In genomic region chr6:34383171-34383631, GRCh38 we compare ENCODE assay signal across 12 cellular contexts. TPM values are rescaled to one million over a fixed set of nuclear protein-coding genes. Genes with fewer than 3 reads are reported as not detected.
DNase-seq lines count a peak whose midpoint lies in the region; ATAC-seq and TF ChIP-seq lines count a peak whose summit lies in the region.
"Had no signal": no experiment of that assay in that cellular context is flagged by ENCODE, and none has a peak within 500 bp of the region (broad histone marks: within the 10 kb centered on the region; RNA-seq: fewer than 3 reads in every experiment).

No MANE protein-coding gene starts in this region.

- H3K79me2 ChIP-seq in OCI-LY1 (ENCODE audit: insufficient read depth, low read length) (peaks cover 97% of the 10 kb centered on the region), osteoblast (ENCODE audit: insufficient read depth, low read length) (peaks cover 79% of the 10 kb centered on the region), mesendoderm (ENCODE audit: control insufficient read depth, insufficient read depth, low read length) (peaks cover 58% of the 10 kb centered on the region), Karpas-422 (ENCODE audit: low read length) (peaks cover 97% of the 10 kb centered on the region)

- H2AK5ac ChIP-seq in mesendoderm (ENCODE audit: low read length), result no peak overlapping the region

- no peak overlapping the region for H4K5ac ChIP-seq in mesendoderm (ENCODE audit: low read length)

- no peaks in the 10 kb centered on the region for H3F3A ChIP-seq in OCI-LY1 (ENCODE audit: insufficient read depth, low read length)

- H3K36me3 ChIP-seq in OCI-LY1 (ENCODE audit: insufficient read depth, low read length) (no peaks in the 10 kb centered on the region), osteoblast (ENCODE audit: insufficient read depth, low read length) (no peaks in the 10 kb centered on the region), mesendoderm (ENCODE audit: control insufficient read depth, insufficient read depth, low read length) (no peaks in the 10 kb centered on the region), Karpas-422 (ENCODE audit: insufficient read depth, low read length) (peaks cover 11% of the 10 kb centered on the region; the same call in 1 of the 2 replicates)

- peaks cover 2% of the 10 kb centered on the region for H3K27me3 Mint-ChIP-seq in endothelial cell (ENCODE audit: unreplicated experiment)

- H3K36me3 Mint-ChIP-seq in endothelial cell (ENCODE audit: low read depth, unreplicated experiment), result peaks cover 10% of the 10 kb centered on the region

- ATAC-seq in HG03045 (IDR thresholded peaks at IDR 0.05; ENCODE audit: unreplicated experiment), result no peak

- no peak overlapping the region for H3K4me2 ChIP-seq in OCI-LY1 (ENCODE audit: low read length)
- H3K4me2 ChIP-seq in osteoblast (ENCODE audit: insufficient read depth, low read length), result peak overlapping the region; percentile 51
- no peak overlapping the region for H3K4me2 ChIP-seq in mesendoderm (ENCODE audit: low read length)
- no peak overlapping the region for H3K4me2 ChIP-seq in Karpas-422 (ENCODE audit: low read depth, low read length, poor library complexity, severe bottlenecking)

- peaks cover 27% of the 10 kb centered on the region for H3K4me1 ChIP-seq in OCI-LY1 (ENCODE audit: insufficient read depth, low read length, severe bottlenecking)
- H3K4me1 ChIP-seq in osteoblast (ENCODE audit: insufficient read depth, low read length), result peaks cover 33% of the 10 kb centered on the region
- H3K4me1 ChIP-seq in mesendoderm (ENCODE audit: control insufficient read depth, low read depth, low read length), result peaks cover 2% of the 10 kb centered on the region
- H3K4me1 ChIP-seq in Karpas-422 (ENCODE audit: low read length), result peaks cover 26% of the 10 kb centered on the region

- no peaks in the 10 kb centered on the region for H3K9me3 ChIP-seq in OCI-LY1 (ENCODE audit: low read length)
- H3K9me3 ChIP-seq in osteoblast (ENCODE audit: low read depth, low read length), result no peaks in the 10 kb centered on the region
- no peaks in the 10 kb centered on the region for H3K9me3 ChIP-seq in Karpas-422 (ENCODE audit: low read length)

- H3K27ac Mint-ChIP-seq in endothelial cell (ENCODE audit: unreplicated experiment), result no peak overlapping the region

- no peak overlapping the region for H2BK15ac ChIP-seq in mesendoderm (replicated peaks; ENCODE audit: low read depth)

- peaks cover 12% of the 10 kb centered on the region for H3K79me1 ChIP-seq in mesendoderm (ENCODE audit: low read length)

- peak; percentile 49 for DNase-seq in AG10803 (ENCODE audit: low read depth)
- no peak for DNase-seq in endothelial cell (ENCODE audit: low spot score)
- DNase-seq in osteoblast (ENCODE audit: insufficient read length, low spot score, missing footprints), result no peak
- no peak for DNase-seq in mesendoderm
- no peak for DNase-seq in NCI-H1436 (lab: John Stamatoyannopoulos, UW)
- no peak for DNase-seq in Karpas-422
- DNase-seq: central memory CD4-positive, alpha-beta T cell; NCI-H774; T-helper 1 cell had no signal

- no peak overlapping the region for H3K56ac ChIP-seq in mesendoderm (ENCODE audit: low read length)

- no peak overlapping the region for H4K8ac ChIP-seq in mesendoderm (ENCODE audit: low read depth, low read length)

- no peak overlapping the region for H3K4ac ChIP-seq in mesendoderm (ENCODE audit: low read depth, low read length)

- no peaks in the 10 kb centered on the region for H3K27me3 ChIP-seq in OCI-LY1 (ENCODE audit: insufficient read depth, low read length)
- no peaks in the 10 kb centered on the region for H3K27me3 ChIP-seq in osteoblast (ENCODE audit: insufficient read depth, low read length)
- H3K27me3 ChIP-seq in mesendoderm (ENCODE audit: insufficient read depth, low read length, poor library complexity), result no peaks in the 10 kb centered on the region
- H3K27me3 ChIP-seq in Karpas-422 (ENCODE audit: low read length), result no peaks in the 10 kb centered on the region

- H3K4me3 Mint-ChIP-seq in endothelial cell (ENCODE audit: unreplicated experiment), result peak overlapping the region; percentile 12
- H3K4me3 Mint-ChIP-seq: neural crest cell had no signal

- H3K4me3 ChIP-seq in AG10803 (ENCODE audit: low read length) (no peak overlapping the region), OCI-LY1 (ENCODE audit: low read depth, low read length, poor library complexity, severe bottlenecking) (no peak overlapping the region), osteoblast (ENCODE audit: insufficient read depth, low read length) (no peak overlapping the region), mesendoderm (ENCODE audit: low read length) (no peak overlapping the region), Karpas-422 (ENCODE audit: low read length) (no peak overlapping the region)

- H4K20me1 ChIP-seq in OCI-LY1 (ENCODE audit: insufficient read depth, low read length) (no peaks in the 10 kb centered on the region), osteoblast (ENCODE audit: insufficient read depth, low read length) (peaks cover 48% of the 10 kb centered on the region), Karpas-422 (ENCODE audit: insufficient read depth, low read depth, low read length) (peaks cover 28% of the 10 kb centered on the region)

- H2BK120ac ChIP-seq in mesendoderm (ENCODE audit: low read depth, low read length), result no peak overlapping the region

- H3K9me2 ChIP-seq in OCI-LY1 (ENCODE audit: low read depth, low read length) (no peaks in the 10 kb centered on the region), Karpas-422 (replicated peaks; ENCODE audit: insufficient read depth, low read length) (no peaks in the 10 kb centered on the region)

- H3K27ac ChIP-seq in OCI-LY1 (ENCODE audit: low read depth, low read length, poor library complexity, severe bottlenecking) (peak overlapping the region; percentile 41), osteoblast (ENCODE audit: low read depth, low read length) (peak overlapping the region; percentile 84), mesendoderm (ENCODE audit: low read depth, low read length) (no peak overlapping the region), Karpas-422 (ENCODE audit: low read length) (no peak overlapping the region; the same call in 1 of the 2 replicates)

- no peak overlapping the region for H3K23ac ChIP-seq in mesendoderm (ENCODE audit: low read length)

- H3K9me3 Mint-ChIP-seq in endothelial cell (ENCODE audit: unreplicated experiment), result no peaks in the 10 kb centered on the region
- H3K9me3 Mint-ChIP-seq: neural crest cell had no signal

- no peak overlapping the region for H3K18ac ChIP-seq in mesendoderm (ENCODE audit: low read length)

- no peak overlapping the region for H2AFZ ChIP-seq in OCI-LY1 (ENCODE audit: low read length)
- no peak overlapping the region for H2AFZ ChIP-seq in osteoblast (ENCODE audit: low read length)
- H2AFZ ChIP-seq in Karpas-422 (ENCODE audit: low read length), result no peak overlapping the region

- H3K4me1 Mint-ChIP-seq in endothelial cell (ENCODE audit: unreplicated experiment), result peaks cover 10% of the 10 kb centered on the region

- H3K9ac ChIP-seq in OCI-LY1 (ENCODE audit: low read length) (no peak overlapping the region), mesendoderm (ENCODE audit: low read length) (no peak overlapping the region), Karpas-422 (ENCODE audit: low read length) (no peak overlapping the region)

- TF ChIP-seq CTCF in AG10803 (conservative IDR thresholded peaks at IDR 0.05; ENCODE audit: low read length) (no peak), OCI-LY1 (IDR thresholded peaks at IDR 0.05; ENCODE audit: low read length) (no peak), endothelial cell (IDR thresholded peaks at IDR 0.05; ENCODE audit: unreplicated experiment) (no peak), osteoblast (IDR thresholded peaks at IDR 0.05; ENCODE audit: extremely low read depth, low read depth, low read length) (no peak)

- no CpG with 5 or more reads among the region's 3 CpGs for WGBS in mesendoderm (ENCODE audit: extremely low coverage, insufficient coverage, low lambda C conversion rate)

- no peak overlapping the region for H2BK5ac ChIP-seq in mesendoderm (ENCODE audit: low read length)

RNA-seq across cellular contexts. Expression of gene NUDT3, which starts 9.3 kb away (rescaled TPM):
- 52.0 TPM for total RNA-seq in endothelial cell (ENCODE audit: unreplicated experiment)
- total RNA-seq in osteoblast, result 37.6 and 42.4 TPM in 2 replicates
- 18.4 TPM for polyA plus RNA-seq in mesendoderm (2013, experiment 1 of 2)
- 17.8 TPM for polyA plus RNA-seq in mesendoderm (2013, experiment 2 of 2)
- 33.7 and 41.7 TPM in 2 replicates for total RNA-seq in Karpas-422 (2014; rRNA removed; shearing (Covaris generic); ENCODE audit: low replicate concordance)

RNA-seq across cellular contexts. Expression of gene RPS10, which starts 42.7 kb away (rescaled TPM):
- total RNA-seq in endothelial cell (ENCODE audit: unreplicated experiment) (1,322 TPM), osteoblast (1,993 and 2,228 TPM in 2 replicates)
- 2,316 TPM for polyA plus RNA-seq in mesendoderm (2013, experiment 1 of 2)
- 2,311 TPM for polyA plus RNA-seq in mesendoderm (2013, experiment 2 of 2)
- total RNA-seq in Karpas-422 (2014; rRNA removed; shearing (Covaris generic); ENCODE audit: low replicate concordance), result 2,938 and 3,077 TPM in 2 replicates

Comparison
In these comparisons a context has a peak if more than half of its experiments do, and no peak if none do; other contexts are left out.
1. H3K27ac ChIP-seq: peak in OCI-LY1 (single experiment) and osteoblast (single experiment); none in mesendoderm (single experiment) and Karpas-422 (single experiment).